ENCODE assay signal across 9 cellular contexts in genomic region chr17:57940653-57941329, GRCh38. TPM values are rescaled to one million over a fixed set of nuclear protein-coding genes. Genes with fewer than 3 reads are reported as not detected.
DNase-seq lines count a peak whose midpoint lies in the region; ATAC-seq and TF ChIP-seq lines count a peak whose summit lies in the region.
"Had no signal": no experiment of that assay in that cellular context is flagged by ENCODE, and none has a peak within 500 bp of the region (broad histone marks: within the 10 kb centered on the region; RNA-seq: fewer than 3 reads in every experiment).

No MANE protein-coding gene starts in this region.

- peaks cover 45 to 60% (median 56%) of the 10 kb centered on the region in 4 donors for H3K4me1 ChIP-seq in upper lobe of left lung

- no peaks in the 10 kb centered on the region for H3K36me3 ChIP-seq in upper lobe of left lung

- no peak overlapping the region for H3K4me3 ChIP-seq in upper lobe of left lung

- TF ChIP-seq EP300 in upper lobe of left lung (IDR thresholded peaks at IDR 0.05) = no peak

- ATAC-seq in upper lobe of left lung (ENCODE audit: low FRiP score in 2 of 2) (no peak), GM18511 (IDR thresholded peaks at IDR 0.05; ENCODE audit: unreplicated experiment) (no peak)

- H3K27me3 ChIP-seq in upper lobe of left lung = no peaks in the 10 kb centered on the region

- 74 to 78% methylated on average over 4 to 5 of the region's 5 CpGs for WGBS in upper lobe of left lung, 2 donors

- TF ChIP-seq CTCF in upper lobe of left lung (IDR thresholded peaks at IDR 0.05) = no peak

- DNase-seq in activated naive CD4-positive, alpha-beta T cell treated with anti-CD3 and anti-CD28 coated beads, Interleukin-2, amount 50 U/mL, for 16 hours = peak; percentile 37
- DNase-seq in activated naive CD4-positive, alpha-beta T cell treated with Interleukin-2 at 50 U/mL for 16 hours = no peak
- DNase-seq in RPMI7951 (ENCODE audit: low read depth) (peak; percentile 37), islet precursor cell (peak; percentile 69), upper lobe of left lung (no peak), HEK293T (ENCODE audit: extremely low spot score) (no peak), Ammon's horn (ENCODE audit: low spot score) (no peak)
- DNase-seq: DND-41 had no signal

- CTCF ChIA-PET in HEK293T (lab: Yijun Ruan, JAX) = no interaction called here

- TF ChIP-seq POLR2A in upper lobe of left lung (IDR thresholded peaks at IDR 0.05) = no peak

- peak overlapping the region in 3 of 4 donors; percentile 22 to 61 (median 42) for H3K27ac ChIP-seq in upper lobe of left lung

- POLR2A ChIA-PET in HEK293T (lab: Yijun Ruan, JAX) = interaction anchor here (4.6 kb wide), 1 partner anchor 14 kb away, joined by 24 read pairs; the partner anchor contains the start of gene CUEDC1

- H3K9me3 ChIP-seq in upper lobe of left lung = no peaks in the 10 kb centered on the region

TF ChIP-seq in HEK293T, 16 proteins besides CTCF, POLR2A, EP300 and RAD21:
- TF ChIP-seq TARDBP (IDR thresholded peaks at IDR 0.05) (no peak), NFRKB (IDR thresholded peaks at IDR 0.05) (no peak), BHLHE40 (IDR thresholded peaks at IDR 0.05; ENCODE audit: borderline replicate concordance) (no peak), L3MBTL2 (conservative IDR thresholded peaks at IDR 0.05) (no peak), CTBP1 (IDR thresholded peaks at IDR 0.05; ENCODE audit: borderline replicate concordance) (no peak), ARNT (IDR thresholded peaks at IDR 0.05) (no peak), FOXA1 (IDR thresholded peaks at IDR 0.05) (no peak), SUZ12 (IDR thresholded peaks at IDR 0.05) (no peak), ZNF384 (IDR thresholded peaks at IDR 0.05) (no peak), LEF1 (IDR thresholded peaks at IDR 0.05; ENCODE audit: borderline replicate concordance) (no peak), SP1 (IDR thresholded peaks at IDR 0.05) (no peak), HDGF (IDR thresholded peaks at IDR 0.05; ENCODE audit: borderline replicate concordance) (no peak), FOXK2 (IDR thresholded peaks at IDR 0.05) (no peak), ELF4 (IDR thresholded peaks at IDR 0.05) (no peak), FOXM1 (IDR thresholded peaks at IDR 0.05; ENCODE audit: borderline replicate concordance) (no peak)
- TF ChIP-seq, protein P1, sequence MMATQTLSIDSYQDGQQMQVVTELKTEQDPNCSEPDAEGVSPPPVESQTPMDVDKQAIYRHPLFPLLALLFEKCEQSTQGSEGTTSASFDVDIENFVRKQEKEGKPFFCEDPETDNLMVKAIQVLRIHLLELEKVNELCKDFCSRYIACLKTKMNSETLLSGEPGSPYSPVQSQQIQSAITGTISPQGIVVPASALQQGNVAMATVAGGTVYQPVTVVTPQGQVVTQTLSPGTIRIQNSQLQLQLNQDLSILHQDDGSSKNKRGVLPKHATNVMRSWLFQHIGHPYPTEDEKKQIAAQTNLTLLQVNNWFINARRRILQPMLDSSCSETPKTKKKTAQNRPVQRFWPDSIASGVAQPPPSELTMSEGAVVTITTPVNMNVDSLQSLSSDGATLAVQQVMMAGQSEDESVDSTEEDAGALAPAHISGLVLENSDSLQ (IDR thresholded peaks at IDR 0.05) = no peak
TF ChIP-seq in HEK293T: peak in this region for 0.

RNA-seq across cellular contexts. Expression of gene CUEDC1, which starts 14.4 kb away (rescaled TPM):
- 6.4 and 6.6 TPM in 2 replicates for total RNA-seq in RPMI7951 (2014; rRNA removed; shearing (Covaris generic))
- total RNA-seq in upper lobe of left lung = 100 to 1,000 TPM in 1 of 6 donors, 10 to 100 TPM in 5; 33.3 to 119 (median 54.4) TPM

RNA-seq across cellular contexts. Expression of gene VEZF1, which starts 47.3 kb away (rescaled TPM):
- total RNA-seq in RPMI7951 (2014; rRNA removed; shearing (Covaris generic)) = 65.2 and 78.7 TPM in 2 replicates
- total RNA-seq in upper lobe of left lung = 10 to 100 TPM; 36.4 to 99.7 (median 72.5) TPM

Comparison
In these comparisons a context has a peak if more than half of its experiments do, and no peak if none do; other contexts are left out.
1. DNase-seq: peak in activated naive CD4-positive, alpha-beta T cell treated with anti-CD3 and anti-CD28 coated beads, Interleukin-2, amount 50 U/mL, for 16 hours (single experiment), RPMI7951 (single experiment) and islet precursor cell (single experiment); none in activated naive CD4-positive, alpha-beta T cell treated with Interleukin-2 at 50 U/mL for 16 hours (single experiment), upper lobe of left lung (0 of 2), HEK293T (single experiment) and Ammon's horn (single experiment).